Comparison of ENCODE assay signal across 12 cellular contexts in genomic region chr6:35080821-35081425, GRCh38.
DNase-seq lines count a peak whose midpoint lies in the region; ATAC-seq and TF ChIP-seq lines count a peak whose summit lies in the region.
"Had no signal": no experiment of that assay in that cellular context is flagged by ENCODE, and none has a peak within 500 bp of the region (broad histone marks: within the 10 kb centered on the region; RNA-seq: fewer than 3 reads in every experiment).

No MANE protein-coding gene starts in this region.

- no peaks in the 10 kb centered on the region for H3K9me3 ChIP-seq in upper lobe of left lung
- H3K9me3 ChIP-seq: gastrocnemius medialis had no signal

- ATAC-seq in Right ventricle myocardium superior (ENCODE audit: poor library complexity) = no peak
- no peak for ATAC-seq in Right ventricle myocardium inferior
- peak in 1 of 2 donors; percentile 7 for ATAC-seq in upper lobe of left lung (ENCODE audit: low FRiP score in 2 of 2)
- no peak for ATAC-seq in HG03469 (IDR thresholded peaks at IDR 0.05; ENCODE audit: unreplicated experiment)

- TF ChIP-seq POLR2A in upper lobe of left lung (IDR thresholded peaks at IDR 0.05) = no peak

- in situ Hi-C loops in GM13977 (cut with MboI; ENCODE audit: low pct_unique_long_range_greater_than_20kb, low sequenced_read_pairs, unreplicated experiment) = no loop called here

- H3K27me3 ChIP-seq in upper lobe of left lung = no peaks in the 10 kb centered on the region
- H3K27me3 ChIP-seq: gastrocnemius medialis had no signal

- peak overlapping the region; percentile 51 for H3K4me3 Mint-ChIP-seq in dendritic cell treated with granulocyte-macrophage colony-stimulating factor and Interleukin-4, amounts not matched to agents 40 ng/mL and 50 ng/mL, for 4 days
- no peak overlapping the region for H3K4me3 Mint-ChIP-seq in mesothelial cell of epicardium
- H3K4me3 Mint-ChIP-seq: activated naive CD8-positive, alpha-beta T cell had no signal

- peaks cover 33% of the 10 kb centered on the region for H3K4me1 Mint-ChIP-seq in dendritic cell treated with granulocyte-macrophage colony-stimulating factor and Interleukin-4, amounts not matched to agents 40 ng/mL and 50 ng/mL, for 4 days (ENCODE audit: low read depth)
- H3K4me1 Mint-ChIP-seq in mesothelial cell of epicardium = no peaks in the 10 kb centered on the region

- peaks cover 5 to 19% (median 14%) of the 10 kb centered on the region in 4 donors for H3K4me1 ChIP-seq in upper lobe of left lung
- H3K4me1 ChIP-seq: gastrocnemius medialis had no signal

- H3K27ac Mint-ChIP-seq in dendritic cell treated with granulocyte-macrophage colony-stimulating factor and Interleukin-4, amounts not matched to agents 40 ng/mL and 50 ng/mL, for 4 days = peak overlapping the region; percentile 82
- peak overlapping the region; percentile 47 for H3K27ac Mint-ChIP-seq in mesothelial cell of epicardium
- H3K27ac Mint-ChIP-seq: activated naive CD8-positive, alpha-beta T cell had no signal

- H3K36me3 ChIP-seq in upper lobe of left lung = peaks cover 29 to 98% (median 92%) of the 10 kb centered on the region in 4 donors

- TF ChIP-seq EP300 in upper lobe of left lung (IDR thresholded peaks at IDR 0.05) = no peak

- TF ChIP-seq CTCF in mesothelial cell of epicardium (IDR thresholded peaks at IDR 0.05; ENCODE audit: unreplicated experiment) (no peak), upper lobe of left lung (IDR thresholded peaks at IDR 0.05) (no peak), GM13977 (IDR thresholded peaks at IDR 0.05; ENCODE audit: extremely low read depth, insufficient read depth, missing control alignments) (no peak)

- intact Hi-C loops in Right ventricle myocardium superior (cut with DNase I) (no loop called here), Right ventricle myocardium inferior (cut with DNase I) (no loop called here)
- intact Hi-C loops in dendritic cell treated with granulocyte-macrophage colony-stimulating factor and Interleukin-4, amounts not matched to agents 40 ng/mL and 50 ng/mL, for 4 days (cut with micrococcal nuclease) = loop anchor here (5.0 kb wide), 1 partner anchor 34 kb away; no protein-coding TSS in a partner anchor

- 80 to 90% methylated on average over 2 to 17 of the region's 21 CpGs for WGBS in upper lobe of left lung, 2 donors

- no peak overlapping the region for H3K4me3 ChIP-seq in upper lobe of left lung
- H3K4me3 ChIP-seq: gastrocnemius medialis had no signal

- peak overlapping the region in 3 of 4 donors; percentile 37 to 76 (median 61) for H3K27ac ChIP-seq in upper lobe of left lung

- DNase-seq in Right ventricle myocardium superior (peak; percentile 36), Right ventricle myocardium inferior (ENCODE audit: missing footprints) (no peak), mesothelial cell of epicardium (ENCODE audit: low spot score in 2 of 2, unreplicated experiment in 2 of 2) (no peak), upper lobe of left lung (peak in 1 of 2 donors; percentile 21), GM13977 (ENCODE audit: low spot score) (no peak)
- DNase-seq in activated T-cell treated with anti-CD3 and anti-CD28 coated beads, Interleukin-2, amount 50 U/mL, for 1 hour = no peak
- DNase-seq: NCI-H1417 treated with DMSO at 0.1 percent for 48 hours, NCI-H526 had no signal

- H3K36me3 Mint-ChIP-seq in dendritic cell treated with granulocyte-macrophage colony-stimulating factor and Interleukin-4, amounts not matched to agents 40 ng/mL and 50 ng/mL, for 4 days (ENCODE audit: low read depth) = peaks cover 98% of the 10 kb centered on the region
- peaks cover 18% of the 10 kb centered on the region for H3K36me3 Mint-ChIP-seq in mesothelial cell of epicardium

- H3K27me3 Mint-ChIP-seq in dendritic cell treated with granulocyte-macrophage colony-stimulating factor and Interleukin-4, amounts not matched to agents 40 ng/mL and 50 ng/mL, for 4 days = no peaks in the 10 kb centered on the region
- H3K27me3 Mint-ChIP-seq in mesothelial cell of epicardium (ENCODE audit: low read depth) = no peaks in the 10 kb centered on the region
- H3K27me3 Mint-ChIP-seq: activated naive CD8-positive, alpha-beta T cell had no signal

- H3K9me3 Mint-ChIP-seq in dendritic cell treated with granulocyte-macrophage colony-stimulating factor and Interleukin-4, amounts not matched to agents 40 ng/mL and 50 ng/mL, for 4 days = no peaks in the 10 kb centered on the region
- H3K9me3 Mint-ChIP-seq in mesothelial cell of epicardium = no peaks in the 10 kb centered on the region
